ENCODE assay signal across 28 cellular contexts in genomic region chr10:60315311-60315710, GRCh38.
DNase-seq lines count a peak whose midpoint lies in the region; ATAC-seq, FAIRE-seq and TF ChIP-seq lines count a peak whose summit lies in the region.
"Had no signal": no experiment of that assay in that cellular context is flagged by ENCODE, and none has a peak within 500 bp of the region (broad histone marks: within the 10 kb centered on the region; RNA-seq: fewer than 3 reads in every experiment).

No MANE protein-coding gene starts in this region.

- H3K4me3 Mint-ChIP-seq in MCF 10A (ENCODE audit: unreplicated experiment): no peak overlapping the region
- H3K4me3 Mint-ChIP-seq in stimulated activated memory B cell treated with anti-CD40 and anti-IgM and Interleukin-4, amounts not matched to agents 10 μg/mL and 1 μg/mL and 100 μg/mL, for 72 hours: no peak overlapping the region
- H3K4me3 Mint-ChIP-seq: CD4-positive, alpha-beta T cell; IgD-negative memory B cell had no signal

- H3K9me3 Mint-ChIP-seq in MCF 10A (ENCODE audit: unreplicated experiment): no peaks in the 10 kb centered on the region
- no peaks in the 10 kb centered on the region for H3K9me3 Mint-ChIP-seq in stimulated activated memory B cell treated with anti-CD40 and anti-IgM and Interleukin-4, amounts not matched to agents 10 μg/mL and 1 μg/mL and 100 μg/mL, for 72 hours
- H3K9me3 Mint-ChIP-seq: CD4-positive, alpha-beta T cell; IgD-negative memory B cell had no signal

- no peaks in the 10 kb centered on the region for H3K27me3 Mint-ChIP-seq in MCF 10A (ENCODE audit: insufficient read depth, unreplicated experiment)
- H3K27me3 Mint-ChIP-seq in stimulated activated memory B cell treated with anti-CD40 and anti-IgM and Interleukin-4, amounts not matched to agents 10 μg/mL and 1 μg/mL and 100 μg/mL, for 72 hours: no peaks in the 10 kb centered on the region
- H3K27me3 Mint-ChIP-seq: CD4-positive, alpha-beta T cell; IgD-negative memory B cell had no signal

- H3K36me3 Mint-ChIP-seq in MCF 10A (ENCODE audit: insufficient read depth, unreplicated experiment): no peaks in the 10 kb centered on the region
- no peaks in the 10 kb centered on the region for H3K36me3 Mint-ChIP-seq in stimulated activated memory B cell treated with anti-CD40 and anti-IgM and Interleukin-4, amounts not matched to agents 10 μg/mL and 1 μg/mL and 100 μg/mL, for 72 hours
- H3K36me3 Mint-ChIP-seq: IgD-negative memory B cell had no signal

- H3K27ac Mint-ChIP-seq in MCF 10A (ENCODE audit: low read depth, unreplicated experiment): no peak overlapping the region
- H3K27ac Mint-ChIP-seq in stimulated activated memory B cell treated with anti-CD40 and anti-IgM and Interleukin-4, amounts not matched to agents 10 μg/mL and 1 μg/mL and 100 μg/mL, for 72 hours: peak overlapping the region; percentile 24
- H3K27ac Mint-ChIP-seq: CD4-positive, alpha-beta T cell; IgD-negative memory B cell had no signal

- no peak for TF ChIP-seq POLR2A in breast epithelium (IDR thresholded peaks at IDR 0.05)

- peaks cover 25% of the 10 kb centered on the region for H3K4me1 Mint-ChIP-seq in MCF 10A (ENCODE audit: insufficient read depth, unreplicated experiment)
- H3K4me1 Mint-ChIP-seq in stimulated activated memory B cell treated with anti-CD40 and anti-IgM and Interleukin-4, amounts not matched to agents 10 μg/mL and 1 μg/mL and 100 μg/mL, for 72 hours: peaks cover 31% of the 10 kb centered on the region

- H3K27ac ChIP-seq in breast epithelium: no peak overlapping the region
- H3K27ac ChIP-seq: BLaER1 treated with 17β-estradiol and CSF1 and Interleukin-3, amounts not matched to agents 10 nM and 100 nM; SJSA1 had no signal

- ATAC-seq in SK-N-SH treated with all-trans-retinoic acid at 6 μM for 48 hours (no peak), GM21390 (IDR thresholded peaks at IDR 0.05; ENCODE audit: unreplicated experiment) (no peak)
- ATAC-seq in stimulated activated memory B cell treated with anti-CD40 and anti-IgM and Interleukin-4, amounts not matched to agents 10 μg/mL and 1 μg/mL and 100 μg/mL, for 72 hours: no peak
- ATAC-seq: GM12878 had no signal

- CTCF ChIA-PET in MCF 10A (lab: Yijun Ruan, JAX): interaction anchor here (0.6 to 0.9 kb wide), 4 partner anchors 9 to 68 kb away, joined by 3 to 5 read pairs (median 3); no protein-coding TSS in a partner anchor

- H3K9me3 ChIP-seq in breast epithelium: no peaks in the 10 kb centered on the region
- H3K9me3 ChIP-seq: BLaER1 treated with 17β-estradiol and CSF1 and Interleukin-3, amounts not matched to agents 10 nM and 100 nM; SJSA1 had no signal

- intact Hi-C loops in MCF 10A (cut with micrococcal nuclease): loop anchor here (10.0 kb wide), 1 partner anchor 81 kb away; no protein-coding TSS in a partner anchor
- intact Hi-C loops in breast epithelium (cut with DNase I; ENCODE audit: low total_unique reads): no loop called here

- BruUV-seq in MCF 10A (replicated peaks; lab: Mats Ljungman, UMichigan): no TSS peak

- no peaks in the 10 kb centered on the region for H3K4me1 ChIP-seq in breast epithelium

- H3K36me3 ChIP-seq in breast epithelium: no peaks in the 10 kb centered on the region
- H3K36me3 ChIP-seq: BLaER1 treated with 17β-estradiol and CSF1 and Interleukin-3, amounts not matched to agents 10 nM and 100 nM; SJSA1 had no signal

- H3K27me3 ChIP-seq in breast epithelium: no peaks in the 10 kb centered on the region
- H3K27me3 ChIP-seq: BLaER1 treated with 17β-estradiol and CSF1 and Interleukin-3, amounts not matched to agents 10 nM and 100 nM; SJSA1 had no signal

- FAIRE-seq in urothelium cell line (lab: Jason Lieb, UNC): no peak
- FAIRE-seq: GM12878, H1 had no signal

- POLR2A ChIA-PET in MCF 10A (lab: Yijun Ruan, JAX): interaction anchor here (0.6 to 0.7 kb wide), 2 partner anchors 22 to 80 kb away, joined by 3 read pairs; no protein-coding TSS in a partner anchor

- peak; percentile 1 for DNase-seq in MCF 10A (ENCODE audit: unreplicated experiment)
- no peak for DNase-seq in breast epithelium (ENCODE audit: low spot score in 2 of 2)
- peak; percentile 16 for DNase-seq in fibroblast of mammary gland (ENCODE audit: low read depth)
- no peak for DNase-seq in NCI-H2227 treated with DMSO at 0.1 percent for 48 hours (lab: John Stamatoyannopoulos, UW)
- no peak for DNase-seq in urothelium cell line (ENCODE audit: low spot score)
- DNase-seq: 8988T; CD4-positive, alpha-beta T cell; DMS53; EL; GDM1; HCEC 1CT; NCI-H1092 treated with DMSO at 0.1 percent for 48 hours; NCI-H1436; NCI-H187; NCI-H2081 treated with DMSO at 0.1 percent for 48 hours; NCI-H2171; NCI-H524 treated with DMSO at 0.1 percent for 48 hours; NCI-H774; PC-9; Right ventricle myocardium superior had no signal

- H3K4me3 ChIP-seq in breast epithelium: no peak overlapping the region
- no peak overlapping the region for H3K4me3 ChIP-seq in fibroblast of mammary gland (ENCODE audit: control insufficient read depth, low read depth, low read length)
- H3K4me3 ChIP-seq: BLaER1 treated with 17β-estradiol and CSF1 and Interleukin-3, amounts not matched to agents 10 nM and 100 nM; GM12878; PC-9; SJSA1 had no signal

- TF ChIP-seq CTCF in MCF 10A (IDR thresholded peaks at IDR 0.05; ENCODE audit: unreplicated experiment) (no peak), breast epithelium (IDR thresholded peaks at IDR 0.05) (no peak), fibroblast of mammary gland (conservative IDR thresholded peaks at IDR 0.05; ENCODE audit: control insufficient read depth, insufficient read depth, low read depth, low read length) (no peak)

TF ChIP-seq in SK-N-SH treated with all-trans-retinoic acid at 6 μM for 48 hours, 23 proteins besides CTCF, POLR2A, EP300 and RAD21:
- TF ChIP-seq POU6F1 (CRISPR knock-in tag; IDR thresholded peaks at IDR 0.05; ENCODE audit: borderline replicate concordance, low read depth) (no peak), ZC3H10 (CRISPR knock-in tag; IDR thresholded peaks at IDR 0.05) (peak; percentile 53; the same call in 1 of the 2 replicates), ZFP3 (CRISPR knock-in tag; IDR thresholded peaks at IDR 0.05) (no peak), BACH2 (CRISPR knock-in tag; IDR thresholded peaks at IDR 0.05; ENCODE audit: borderline replicate concordance) (no peak), CSDC2 (CRISPR knock-in tag; IDR thresholded peaks at IDR 0.05) (no peak), ARNTL (CRISPR knock-in tag; IDR thresholded peaks at IDR 0.05; ENCODE audit: borderline replicate concordance, low read depth) (no peak), ZNF70 (CRISPR knock-in tag; IDR thresholded peaks at IDR 0.05) (no peak), RARB (CRISPR knock-in tag; IDR thresholded peaks at IDR 0.05) (no peak)

Comparison
In these comparisons a context has a peak if more than half of its experiments do, and no peak if none do; other contexts are left out.
1. DNase-seq: peak in MCF 10A (single experiment) and fibroblast of mammary gland (single experiment); none in breast epithelium (0 of 2), NCI-H2227 treated with DMSO at 0.1 percent for 48 hours (single experiment) and urothelium cell line (single experiment).